17 cellular contexts compared by ENCODE assay signal in genomic region chr4:111204807-111205206, GRCh38.
"Had no signal": no experiment of that assay in that cellular context is flagged by ENCODE, and none has a peak within 500 bp of the region (broad histone marks: within the 10 kb centered on the region; RNA-seq: fewer than 3 reads in every experiment).

No MANE protein-coding gene starts in this region.

- H3K27ac ChIP-seq: hepatocyte, lower lobe of right lung, tibial artery, VCaP had no signal

- H2AFZ ChIP-seq: hepatocyte had no signal

- H3K4me2 ChIP-seq: hepatocyte had no signal

- H3K4me1 ChIP-seq: lower lobe of right lung, tibial artery had no signal

- H3K4me3 ChIP-seq: hepatocyte, lower lobe of right lung, tibial artery had no signal

- ATAC-seq: activated T-cell treated with anti-CD3 and anti-CD28 coated beads, Interleukin-2, amount 50 U/mL, for 72 hours; left colon; lower lobe of right lung had no signal

- H3K36me3 ChIP-seq: lower lobe of right lung, tibial artery had no signal

- H3K27me3 ChIP-seq: hepatocyte, tibial artery had no signal

- H3K79me2 ChIP-seq: hepatocyte had no signal

- H3K9me3 ChIP-seq: lower lobe of right lung, tibial artery had no signal

- DNase-seq: activated CD4-positive, alpha-beta T cell treated with anti-CD3 and anti-CD28 coated beads, Interleukin-2, amount 50 U/mL, for 1 hour; activated CD4-positive, CD25-positive, alpha-beta regulatory T cell treated with anti-CD3 and anti-CD28 coated beads, Interleukin-2, amount 50 U/mL, for 72 hours; activated CD8-positive, alpha-beta memory T cell treated with anti-CD3 and anti-CD28 coated beads, Interleukin-2, amount 50 U/mL, for 48 hours; activated effector memory CD4-positive, alpha-beta T cell treated with anti-CD3 and anti-CD28 coated beads, Interleukin-2, amount 50 U/mL, for 16 hours; activated naive CD4-positive, alpha-beta T cell treated with anti-CD3 and anti-CD28 coated beads, Interleukin-2, amount 50 U/mL, for 16 hours; activated T-cell treated with anti-CD3 and anti-CD28 coated beads, Interleukin-2, amount 50 U/mL, for 72 hours; effector CD4-positive, alpha-beta T cell; islet precursor cell; left colon; lower lobe of right lung; nephron progenitor cell; nucleus accumbens; stimulated activated CD4-positive, alpha-beta T cell treated with anti-CD3 and anti-CD28 coated beads, Interleukin-2, amount 100 ng/mL, for 24 hours; stimulated activated naive CD4-positive, alpha-beta T cell treated with Interleukin-2 at 50 U/mL for 16 hours; tibial artery had no signal
